In the genomic region with DNA sequence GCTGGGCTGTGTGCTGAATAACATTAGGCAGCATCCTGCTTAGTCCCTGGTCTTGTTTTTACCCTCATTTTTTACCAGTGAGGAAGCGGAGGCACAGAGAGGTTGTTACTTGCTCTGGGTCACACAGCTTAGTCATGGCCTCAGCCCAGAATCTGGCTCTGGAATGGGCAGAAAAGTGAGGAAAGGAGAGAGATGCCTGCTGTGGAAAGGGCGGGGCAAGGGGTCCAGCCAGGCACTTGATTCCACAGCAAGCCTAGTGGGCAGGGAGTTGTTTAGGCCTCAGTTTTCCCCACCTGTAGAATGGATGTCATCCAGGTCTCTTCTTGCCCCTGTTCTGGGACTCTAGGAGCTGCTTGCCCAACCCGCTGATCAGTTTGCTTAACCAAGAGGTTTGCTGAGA, we compare ENCODE assay signal across 13 cellular contexts. TPM values are rescaled to one million over a fixed set of nuclear protein-coding genes. Genes with fewer than 3 reads are reported as not detected.
DNase-seq lines count a peak whose midpoint lies in the region; ATAC-seq and TF ChIP-seq lines count a peak whose summit lies in the region.
"Had no signal": no experiment of that assay in that cellular context is flagged by ENCODE, and none has a peak within 500 bp of the region (broad histone marks: within the 10 kb centered on the region; RNA-seq: fewer than 3 reads in every experiment).

No MANE protein-coding gene starts in this region.

- no peaks in the 10 kb centered on the region for H3K27me3 Mint-ChIP-seq in activated CD4-positive, alpha-beta T cell treated with anti-CD3 and anti-CD28 coated beads, Interleukin-2, amount 10 ng/mL, durations not matched to agents 7 days and 5 days
- no peaks in the 10 kb centered on the region for H3K27me3 Mint-ChIP-seq in WTC11 (ENCODE audit: low read depth)
- H3K27me3 Mint-ChIP-seq in memory B cell = no peaks in the 10 kb centered on the region
- H3K27me3 Mint-ChIP-seq: CD8-positive, alpha-beta memory T cell had no signal

- peaks cover 79 to 95% (median 84%) of the 10 kb centered on the region in 4 donors for H3K4me1 ChIP-seq in upper lobe of left lung

- TF ChIP-seq EP300 in upper lobe of left lung (IDR thresholded peaks at IDR 0.05) = no peak

- H3K9me3 Mint-ChIP-seq in activated CD4-positive, alpha-beta T cell treated with anti-CD3 and anti-CD28 coated beads, Interleukin-2, amount 10 ng/mL, durations not matched to agents 7 days and 5 days = no peaks in the 10 kb centered on the region
- no peaks in the 10 kb centered on the region for H3K9me3 Mint-ChIP-seq in WTC11
- no peaks in the 10 kb centered on the region for H3K9me3 Mint-ChIP-seq in memory B cell
- H3K9me3 Mint-ChIP-seq: CD8-positive, alpha-beta memory T cell had no signal

- no peaks in the 10 kb centered on the region for H3K9me3 ChIP-seq in upper lobe of left lung

- H3K4me3 ChIP-seq in upper lobe of left lung = no peak overlapping the region

- no peaks in the 10 kb centered on the region for H3K36me3 ChIP-seq in upper lobe of left lung

- no peaks in the 10 kb centered on the region for H3K27me3 ChIP-seq in upper lobe of left lung

- no peak for ATAC-seq in WTC11
- ATAC-seq in memory B cell (ENCODE audit: low read depth) = no peak
- no peak for ATAC-seq in upper lobe of left lung (ENCODE audit: low FRiP score in 2 of 2)

- CTCF ChIA-PET in activated CD4-positive, alpha-beta T cell treated with anti-CD3 and anti-CD28 coated beads, Interleukin-2, amount 10 ng/mL, durations not matched to agents 7 days and 5 days (lab: Charles Lee) = interaction anchor here (0.6 to 1.4 kb wide), 2 partner anchors 17 to 1597 kb away, joined by 3 to 4 read pairs; a partner anchor contains a TSS
- CTCF ChIA-PET in WTC11 (lab: Charles Lee) = interaction anchor here (0.9 to 2.0 kb wide), 3 partner anchors 26 to 235 kb away, joined by 3 to 5 read pairs (median 5); no protein-coding TSS in a partner anchor

- TF ChIP-seq CTCF in WTC11 (IDR thresholded peaks at IDR 0.05) (no peak), upper lobe of left lung (IDR thresholded peaks at IDR 0.05) (no peak)

- no peak overlapping the region for H3K4me3 Mint-ChIP-seq in activated CD4-positive, alpha-beta T cell treated with anti-CD3 and anti-CD28 coated beads, Interleukin-2, amount 10 ng/mL, durations not matched to agents 7 days and 5 days
- H3K4me3 Mint-ChIP-seq in WTC11 (no peak overlapping the region), memory B cell (no peak overlapping the region)
- H3K4me3 Mint-ChIP-seq: CD8-positive, alpha-beta memory T cell had no signal

- peaks cover 2% of the 10 kb centered on the region for H3K36me3 Mint-ChIP-seq in activated CD4-positive, alpha-beta T cell treated with anti-CD3 and anti-CD28 coated beads, Interleukin-2, amount 10 ng/mL, durations not matched to agents 7 days and 5 days (ENCODE audit: low read depth)
- H3K36me3 Mint-ChIP-seq in WTC11 = peaks cover under 1% of the 10 kb centered on the region; the same call in 1 of the 2 replicates
- H3K36me3 Mint-ChIP-seq in memory B cell = no peaks in the 10 kb centered on the region

- no peak for TF ChIP-seq POLR2A in upper lobe of left lung (IDR thresholded peaks at IDR 0.05)

- POLR2A ChIA-PET in activated CD4-positive, alpha-beta T cell treated with anti-CD3 and anti-CD28 coated beads, Interleukin-2, amount 10 ng/mL, durations not matched to agents 7 days and 5 days (lab: Charles Lee) = no interaction called here
- POLR2A ChIA-PET in WTC11 (lab: Charles Lee) = no interaction called here

- H3K4me1 Mint-ChIP-seq in activated CD4-positive, alpha-beta T cell treated with anti-CD3 and anti-CD28 coated beads, Interleukin-2, amount 10 ng/mL, durations not matched to agents 7 days and 5 days = peaks cover 30% of the 10 kb centered on the region
- H3K4me1 Mint-ChIP-seq in WTC11 = peaks cover 48% of the 10 kb centered on the region
- H3K4me1 Mint-ChIP-seq in memory B cell = peaks cover 43% of the 10 kb centered on the region

- peak overlapping the region in 3 of 4 donors; percentile 23 to 73 (median 59) for H3K27ac ChIP-seq in upper lobe of left lung
- H3K27ac ChIP-seq: KMS-11 had no signal

- peak overlapping the region; percentile 13 for H3K27ac Mint-ChIP-seq in activated CD4-positive, alpha-beta T cell treated with anti-CD3 and anti-CD28 coated beads, Interleukin-2, amount 10 ng/mL, durations not matched to agents 7 days and 5 days
- peak overlapping the region; percentile 3 for H3K27ac Mint-ChIP-seq in WTC11
- H3K27ac Mint-ChIP-seq in memory B cell = peak overlapping the region; percentile 73

- no peak for DNase-seq in activated CD4-positive, alpha-beta T cell treated with anti-CD3 and anti-CD28 coated beads, Interleukin-2, amount 10 ng/mL, durations not matched to agents 7 days and 5 days
- DNase-seq in activated CD4-positive, alpha-beta T cell treated with anti-CD3 and anti-CD28 coated beads for 4 hours = no peak
- DNase-seq in WTC11 (ENCODE audit: low spot score) = no peak
- no peak for DNase-seq in memory B cell (ENCODE audit: low spot score in 2 of 2)
- DNase-seq in upper lobe of left lung = no peak
- no peak for DNase-seq in activated effector memory CD4-positive, alpha-beta T cell treated with Interleukin-2 at 50 U/mL for 16 hours
- no peak for DNase-seq in T-helper 1 cell
- DNase-seq in COR-L47 (lab: John Stamatoyannopoulos, UW) = no peak
- DNase-seq: 8988T; CD8-positive, alpha-beta memory T cell; GF-D8; NCI-H2081 treated with DMSO at 0.1 percent for 48 hours had no signal

- 83 to 92% methylated on average over 3 of the region's 3 CpGs for WGBS in upper lobe of left lung, 2 donors

TF ChIP-seq in WTC11, 78 proteins besides CTCF, POLR2A, EP300 and RAD21:
- TF ChIP-seq ZNF263 (CRISPR knock-in tag; IDR thresholded peaks at IDR 0.05; ENCODE audit: low read depth) (no peak), ESRRA (CRISPR knock-in tag; IDR thresholded peaks at IDR 0.05; ENCODE audit: borderline replicate concordance) (no peak), GRHL2 (CRISPR knock-in tag; IDR thresholded peaks at IDR 0.05; ENCODE audit: insufficient replicate concordance, severe bottlenecking) (no peak), TEAD4 (CRISPR knock-in tag; IDR thresholded peaks at IDR 0.05) (no peak), SP1 (CRISPR knock-in tag; conservative IDR thresholded peaks at IDR 0.05) (no peak), HMGA2 (CRISPR knock-in tag; IDR thresholded peaks at IDR 0.05) (no peak), SMAD4 (CRISPR knock-in tag; IDR thresholded peaks at IDR 0.05) (no peak)
- TF ChIP-seq, protein P1, sequence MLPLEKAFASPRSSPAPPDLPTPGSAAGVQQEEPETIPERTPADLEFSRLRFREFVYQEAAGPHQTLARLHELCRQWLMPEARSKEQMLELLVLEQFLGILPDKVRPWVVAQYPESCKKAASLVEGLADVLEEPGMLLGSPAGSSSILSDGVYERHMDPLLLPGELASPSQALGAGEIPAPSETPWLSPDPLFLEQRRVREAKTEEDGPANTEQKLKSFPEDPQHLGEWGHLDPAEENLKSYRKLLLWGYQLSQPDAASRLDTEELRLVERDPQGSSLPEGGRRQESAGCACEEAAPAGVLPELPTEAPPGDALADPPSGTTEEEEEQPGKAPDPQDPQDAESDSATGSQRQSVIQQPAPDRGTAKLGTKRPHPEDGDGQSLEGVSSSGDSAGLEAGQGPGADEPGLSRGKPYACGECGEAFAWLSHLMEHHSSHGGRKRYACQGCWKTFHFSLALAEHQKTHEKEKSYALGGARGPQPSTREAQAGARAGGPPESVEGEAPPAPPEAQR (CRISPR knock-in tag; IDR thresholded peaks at IDR 0.05) = no peak
- TF ChIP-seq, protein P2, sequence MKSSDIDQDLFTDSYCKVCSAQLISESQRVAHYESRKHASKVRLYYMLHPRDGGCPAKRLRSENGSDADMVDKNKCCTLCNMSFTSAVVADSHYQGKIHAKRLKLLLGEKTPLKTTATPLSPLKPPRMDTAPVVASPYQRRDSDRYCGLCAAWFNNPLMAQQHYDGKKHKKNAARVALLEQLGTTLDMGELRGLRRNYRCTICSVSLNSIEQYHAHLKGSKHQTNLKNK (CRISPR knock-in tag; IDR thresholded peaks at IDR 0.05) = no peak
- TF ChIP-seq, protein P3, sequence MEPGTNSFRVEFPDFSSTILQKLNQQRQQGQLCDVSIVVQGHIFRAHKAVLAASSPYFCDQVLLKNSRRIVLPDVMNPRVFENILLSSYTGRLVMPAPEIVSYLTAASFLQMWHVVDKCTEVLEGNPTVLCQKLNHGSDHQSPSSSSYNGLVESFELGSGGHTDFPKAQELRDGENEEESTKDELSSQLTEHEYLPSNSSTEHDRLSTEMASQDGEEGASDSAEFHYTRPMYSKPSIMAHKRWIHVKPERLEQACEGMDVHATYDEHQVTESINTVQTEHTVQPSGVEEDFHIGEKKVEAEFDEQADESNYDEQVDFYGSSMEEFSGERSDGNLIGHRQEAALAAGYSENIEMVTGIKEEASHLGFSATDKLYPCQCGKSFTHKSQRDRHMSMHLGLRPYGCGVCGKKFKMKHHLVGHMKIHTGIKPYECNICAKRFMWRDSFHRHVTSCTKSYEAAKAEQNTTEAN (CRISPR knock-in tag; IDR thresholded peaks at IDR 0.05) = no peak
TF ChIP-seq in WTC11: peak in this region for 0.

RNA-seq across cellular contexts. Expression of a gene that starts 35.9 kb away (rescaled TPM):
- 10 to 100 TPM; 42.0 to 43.1 TPM for total RNA-seq in activated CD4-positive, alpha-beta T cell treated with anti-CD3 and anti-CD28 coated beads, Interleukin-2, amount 10 ng/mL, durations not matched to agents 7 days and 5 days
- total RNA-seq in WTC11 (2021) (144 to 211 TPM (median 147 TPM) in 3 replicates), upper lobe of left lung (100 to 1,000 TPM in 2 of 6 donors, 10 to 100 TPM in 4; 60.6 to 154 (median 92.8) TPM)

Comparison
In these comparisons a context has a peak if more than half of its experiments do, and no peak if none do; other contexts are left out.
1. H3K27ac Mint-ChIP-seq: peak in every context shown above with its lines; median percentile 73 in memory B cell; 13 in activated CD4-positive, alpha-beta T cell treated with anti-CD3 and anti-CD28 coated beads, Interleukin-2, amount 10 ng/mL, durations not matched to agents 7 days and 5 days; 3 in WTC11.